ENCODE assay signal across 14 cellular contexts in genomic region chr2:175847128-175847527, GRCh38.
DNase-seq lines count a peak whose midpoint lies in the region; ATAC-seq, FAIRE-seq and TF ChIP-seq lines count a peak whose summit lies in the region.
"Had no signal": no experiment of that assay in that cellular context is flagged by ENCODE, and none has a peak within 500 bp of the region (broad histone marks: within the 10 kb centered on the region; RNA-seq: fewer than 3 reads in every experiment).

No MANE protein-coding gene starts in this region.

- POLR2A ChIA-PET in HepG2 (lab: Yijun Ruan, JAX): no interaction called here

- in situ Hi-C loops in HepG2 (cut with HindIII; ENCODE audit: extremely low pct_ligation_motif_present, low pct_unique_long_range_greater_than_20kb): no loop called here

- no TSS peak for BruUV-seq in HepG2 (replicated peaks; lab: Mats Ljungman, UMichigan)

- FAIRE-seq in HepG2 (lab: Jason Lieb, UNC): no peak
- FAIRE-seq in HTR-8/SVneo (lab: Jason Lieb, UNC): no peak
- FAIRE-seq: H54 had no signal

- no peak for DNase-seq in HepG2 (ENCODE audit: low spot score)
- DNase-seq in right lobe of liver: no peak
- DNase-seq in SK-N-MC (ENCODE audit: low read depth, low spot score): peak; percentile 35
- DNase-seq in fibroblast of the aortic adventitia (ENCODE audit: low read depth): peak; percentile 65
- DNase-seq in HTR-8/SVneo (ENCODE audit: insufficient read length, low spot score): no peak
- no peak for DNase-seq in activated naive CD4-positive, alpha-beta T cell treated with Interleukin-2 at 50 U/mL for 16 hours
- no peak for DNase-seq in NCI-H187 treated with DMSO at 0.1 percent for 48 hours (lab: John Stamatoyannopoulos, UW)
- DNase-seq: 8988T; CD4-positive, CD25-positive, alpha-beta regulatory T cell; DMS53; GF-D8; GM23248 had no signal

- H3K4me3 ChIP-seq in HepG2 (replicated peaks in 1 of 3; ENCODE audit: insufficient read depth in 1 of 3, low read depth in 2 of 3, low read length in 3 of 3) (no peak overlapping the region), right lobe of liver (no peak overlapping the region), SK-N-MC (no peak overlapping the region), fibroblast of the aortic adventitia (ENCODE audit: low read depth, low read length) (no peak overlapping the region)
- H3K4me3 ChIP-seq: BLaER1 treated with 17β-estradiol and CSF1 and Interleukin-3, amounts not matched to agents 10 nM and 100 nM; GM23248 had no signal

- CTCF ChIA-PET in HepG2 (lab: Yijun Ruan, JAX; ENCODE audit: low intra/inter-chr PET ratio, low total read pairs): no interaction called here

- no peak for TF ChIP-seq CTCF in HepG2 (CRISPR knock-in tag; IDR thresholded peaks at IDR 0.05)
- no peak for TF ChIP-seq CTCF in right lobe of liver (IDR thresholded peaks at IDR 0.05)
- TF ChIP-seq CTCF in fibroblast of the aortic adventitia (IDR thresholded peaks at IDR 0.05; ENCODE audit: insufficient read depth, low read length): no peak

- H3K36me3 ChIP-seq in HepG2 (replicated peaks in 1 of 2; ENCODE audit: control insufficient read depth in 1 of 2, insufficient read depth in 2 of 2, low read length in 2 of 2) (no peaks in the 10 kb centered on the region), right lobe of liver (no peaks in the 10 kb centered on the region), SK-N-MC (ENCODE audit: insufficient read depth, low read length) (no peaks in the 10 kb centered on the region)
- H3K36me3 ChIP-seq: BLaER1 treated with 17β-estradiol and CSF1 and Interleukin-3, amounts not matched to agents 10 nM and 100 nM had no signal

- TF ChIP-seq POLR2A in HepG2 (IDR thresholded peaks at IDR 0.05; ENCODE audit: insufficient read depth in 1 of 2, low read depth in 2 of 2, low read length in 2 of 2) (no peak), right lobe of liver (IDR thresholded peaks at IDR 0.05) (no peak)

- H3K27me3 ChIP-seq in HepG2 (ENCODE audit: control insufficient read depth in 1 of 2, insufficient read depth in 2 of 2, low read length in 2 of 2) (no peaks in the 10 kb centered on the region), right lobe of liver (no peaks in the 10 kb centered on the region)
- H3K27me3 ChIP-seq: BLaER1 treated with 17β-estradiol and CSF1 and Interleukin-3, amounts not matched to agents 10 nM and 100 nM had no signal

- ATAC-seq in HepG2 (no peak), right lobe of liver (no peak)

- TF ChIP-seq RAD21 in HepG2 (CRISPR knock-in tag; IDR thresholded peaks at IDR 0.05): no peak

- no peaks in the 10 kb centered on the region for H4K20me1 ChIP-seq in HepG2 (ENCODE audit: insufficient read depth, low read length)
- H4K20me1 ChIP-seq: BLaER1 treated with 17β-estradiol and CSF1 and Interleukin-3, amounts not matched to agents 10 nM and 100 nM had no signal

- intact Hi-C loops in HepG2 (cut with micrococcal nuclease; ENCODE audit: unreplicated experiment) (no loop called here), right lobe of liver (cut with DNase I) (no loop called here)

- H3K9ac ChIP-seq in HepG2 (ENCODE audit: insufficient read depth, low read depth, low read length): no peak overlapping the region
- H3K9ac ChIP-seq in SK-N-MC (ENCODE audit: insufficient read length): no peak overlapping the region
- H3K9ac ChIP-seq: BLaER1 treated with 17β-estradiol and CSF1 and Interleukin-3, amounts not matched to agents 10 nM and 100 nM; GM23248 had no signal

- H3K27ac ChIP-seq in HepG2 (ENCODE audit: extremely low read length, insufficient read depth, low read length): no peak overlapping the region
- no peak overlapping the region for H3K27ac ChIP-seq in right lobe of liver
- no peak overlapping the region for H3K27ac ChIP-seq in SK-N-MC
- H3K27ac ChIP-seq: BLaER1 treated with 17β-estradiol and CSF1 and Interleukin-3, amounts not matched to agents 10 nM and 100 nM; GM23248 had no signal

- H3K4me1 ChIP-seq in HepG2 (ENCODE audit: insufficient read depth, low read length): no peaks in the 10 kb centered on the region
- H3K4me1 ChIP-seq in right lobe of liver: no peaks in the 10 kb centered on the region
- H3K4me1 ChIP-seq: BLaER1 treated with 17β-estradiol and CSF1 and Interleukin-3, amounts not matched to agents 10 nM and 100 nM had no signal

- TF ChIP-seq EP300 in HepG2 (IDR thresholded peaks at IDR 0.05; ENCODE audit: low read depth in 2 of 2, low read length in 2 of 2) (no peak), HepG2 (CRISPR knock-in tag; IDR thresholded peaks at IDR 0.05; ENCODE audit: borderline replicate concordance) (no peak)

- H3K4me2 ChIP-seq in HepG2 (ENCODE audit: low read depth, low read length): no peak overlapping the region
- H3K4me2 ChIP-seq: BLaER1 treated with 17β-estradiol and CSF1 and Interleukin-3, amounts not matched to agents 10 nM and 100 nM had no signal

- H3K79me2 ChIP-seq in HepG2 (ENCODE audit: insufficient read depth, low read length): no peaks in the 10 kb centered on the region

- H3K9me3 ChIP-seq in HepG2 (ENCODE audit: low read length) (no peaks in the 10 kb centered on the region), right lobe of liver (no peaks in the 10 kb centered on the region), SK-N-MC (ENCODE audit: low read depth, low read length) (no peaks in the 10 kb centered on the region)
- H3K9me3 ChIP-seq: BLaER1 treated with 17β-estradiol and CSF1 and Interleukin-3, amounts not matched to agents 10 nM and 100 nM had no signal

- no peak overlapping the region for H2AFZ ChIP-seq in HepG2 (ENCODE audit: low read length)
- H2AFZ ChIP-seq: GM23248 had no signal

TF ChIP-seq in HepG2, 621 proteins besides CTCF, POLR2A, EP300 and RAD21:
- no peak for TF ChIP-seq BCL3 (CRISPR knock-in tag; IDR thresholded peaks at IDR 0.05)
- TF ChIP-seq DZIP1 (CRISPR knock-in tag; IDR thresholded peaks at IDR 0.05): no peak
- no peak for TF ChIP-seq ZBTB43 (CRISPR knock-in tag; conservative IDR thresholded peaks at IDR 0.05)
- TF ChIP-seq ZBTB20 (CRISPR knock-in tag; IDR thresholded peaks at IDR 0.05; ENCODE audit: borderline replicate concordance, low read depth): no peak
- TF ChIP-seq SRF (IDR thresholded peaks at IDR 0.05; ENCODE audit: low read depth, low read length): no peak
- peak; percentile 48; the same call in 1 of the 2 replicates for TF ChIP-seq CEBPB (IDR thresholded peaks at IDR 0.05; ENCODE audit: borderline replicate concordance, low read depth, low read length)

Comparison
In these comparisons a context has a peak if more than half of its experiments do, and no peak if none do; other contexts are left out.
1. DNase-seq: peak in SK-N-MC (single experiment) and fibroblast of the aortic adventitia (single experiment); none in HepG2 (single experiment), right lobe of liver (0 of 3), HTR-8/SVneo (single experiment), activated naive CD4-positive, alpha-beta T cell treated with Interleukin-2 at 50 U/mL for 16 hours (single experiment) and NCI-H187 treated with DMSO at 0.1 percent for 48 hours (single experiment).